In genomic region chr3:140128217-140129137, GRCh38 we compare ENCODE assay signal across 8 cellular contexts.
DNase-seq lines count a peak whose midpoint lies in the region; ATAC-seq, FAIRE-seq and TF ChIP-seq lines count a peak whose summit lies in the region.

No MANE protein-coding gene starts in this region.

- H3K4ac ChIP-seq in H1 (replicated peaks; ENCODE audit: insufficient read length, low read depth, low read length) (no peak overlapping the region), neuronal stem cell (ENCODE audit: low read length) (no peak overlapping the region)

- ATAC-seq in HG02759 (IDR thresholded peaks at IDR 0.05; ENCODE audit: unreplicated experiment) (no peak), GM19455 (IDR thresholded peaks at IDR 0.05; ENCODE audit: unreplicated experiment) (no peak)

- no peak for TF ChIP-seq POLR2A in H1 (IDR thresholded peaks at IDR 0.05; ENCODE audit: control extremely low read depth in 1 of 2, low read depth in 2 of 2, low read length in 2 of 2)

- H3K9me3 ChIP-seq in H1 (ENCODE audit: insufficient read depth in 2 of 2, low read depth in 1 of 2, low read length in 1 of 2) (no peaks in the 10 kb centered on the region), neuronal stem cell (replicated peaks in 1 of 2; ENCODE audit: control insufficient read depth in 2 of 2, insufficient read depth in 1 of 2, low read depth in 1 of 2, low read length in 2 of 2) (peaks cover 0 to under 1% of the 10 kb centered on the region in 2 donors)

- H3K23me2 ChIP-seq in H1 (ENCODE audit: low read depth, low read length), result no peaks in the 10 kb centered on the region; the same call in 1 of the 2 replicates

- no peak overlapping the region for H2AK5ac ChIP-seq in H1 (ENCODE audit: low read depth, low read length)
- H2AK5ac ChIP-seq in neuronal stem cell (ENCODE audit: low read depth, low read length), result no peak overlapping the region

- H2BK20ac ChIP-seq in H1 (ENCODE audit: low read length), result peak overlapping the region; percentile 74; the same call in 1 of the 2 replicates

- peak overlapping the region; percentile 47; the same call in 1 of the 2 replicates for H2AFZ ChIP-seq in H1 (ENCODE audit: low read length)
- no peak overlapping the region for H2AFZ ChIP-seq in neuronal stem cell (ENCODE audit: low read length)

- no peak overlapping the region for H3K56ac ChIP-seq in H1 (replicated peaks; ENCODE audit: insufficient read length, low read depth, low read length)

- DNase-seq in SKM-1 treated with dmso at 0.1 percent for 144 hours (lab: John Stamatoyannopoulos, UW; ENCODE audit: unreplicated experiment) (peak; percentile 8), SKM-1 (lab: John Stamatoyannopoulos, UW; ENCODE audit: unreplicated experiment) (no peak), HFF-Myc (ENCODE audit: extremely low read depth, low read depth) (peak; percentile 7), NCI-H69 (lab: John Stamatoyannopoulos, UW) (peak; percentile 88), H1 (ENCODE audit: low read depth in 1 of 2, low spot score in 2 of 2) (peak; percentile 25 to 78), neuronal stem cell (ENCODE audit: low spot score) (peak; percentile 9)

- H3K79me1 ChIP-seq in H1 (ENCODE audit: low read depth, low read length), result no peaks in the 10 kb centered on the region
- H3K79me1 ChIP-seq in neuronal stem cell (ENCODE audit: low read depth, low read length), result no peaks in the 10 kb centered on the region

- no peaks in the 10 kb centered on the region for H3K79me2 ChIP-seq in H1 (ENCODE audit: control insufficient read depth in 1 of 2, insufficient read depth in 2 of 2, low read length in 2 of 2)

- H3K27me3 ChIP-seq in H1 (replicated peaks in 1 of 4; ENCODE audit: control insufficient read depth in 3 of 4, extremely low read depth in 1 of 4, insufficient read depth in 3 of 4, low read length in 3 of 4) (no peaks in the 10 kb centered on the region), neuronal stem cell (ENCODE audit: control insufficient read depth in 3 of 3, insufficient read depth in 3 of 3, low read depth in 1 of 3, low read length in 3 of 3) (no peaks in the 10 kb centered on the region)

- H3K36me3 ChIP-seq in H1 (ENCODE audit: control insufficient read depth in 2 of 4, insufficient read depth in 4 of 4, low read length in 3 of 4), result no peaks in the 10 kb centered on the region
- no peaks in the 10 kb centered on the region for H3K36me3 ChIP-seq in neuronal stem cell (replicated peaks in 1 of 2; ENCODE audit: control insufficient read depth in 2 of 2, insufficient read depth in 2 of 2, low read length in 2 of 2)

- H4K5ac ChIP-seq in H1 (ENCODE audit: insufficient read length, low read depth, low read length), result no peak overlapping the region

- TF ChIP-seq CTCF in HFF-Myc (IDR thresholded peaks at IDR 0.05; ENCODE audit: low read depth, low read length, missing control alignments) (peak; percentile 52), H1 (IDR thresholded peaks at IDR 0.05; ENCODE audit: control extremely low read depth in 1 of 3, insufficient read depth in 1 of 3, low read depth in 1 of 3, low read length in 3 of 3) (peak; percentile 74 to 86 (median 82))

- peak; percentile 63 for FAIRE-seq in H1 (lab: Jason Lieb, UNC)

- POLR2A ChIA-PET in H1 (lab: Charles Lee; ENCODE audit: partially characterized antibody), result interaction anchor here (1.4 kb wide), 1 partner anchor 25 kb away, joined by 3 read pairs; no protein-coding TSS in a partner anchor

- H2BK5ac ChIP-seq in H1 (ENCODE audit: low read depth, low read length) (no peak overlapping the region), neuronal stem cell (ENCODE audit: low read length) (no peak overlapping the region)

- H2BK12ac ChIP-seq in H1 (ENCODE audit: low read depth, low read length) (no peak overlapping the region; the same call in 1 of the 2 replicates), neuronal stem cell (ENCODE audit: low read length) (no peak overlapping the region)

- H3K9ac ChIP-seq in H1 (replicated peaks in 1 of 4; ENCODE audit: extremely low read depth in 1 of 4, low read depth in 3 of 4, low read length in 3 of 4), result no peak overlapping the region
- H3K9ac ChIP-seq in neuronal stem cell (ENCODE audit: low read depth, low read length, poor library complexity), result no peak overlapping the region

- no peak for TF ChIP-seq EP300 in H1 (IDR thresholded peaks at IDR 0.05; ENCODE audit: borderline replicate concordance in 1 of 2, low read depth in 2 of 2, low read length in 2 of 2)

- H3K4me2 ChIP-seq in H1 (ENCODE audit: insufficient read depth in 1 of 2, low read depth in 2 of 2, low read length in 2 of 2) (no peak overlapping the region), neuronal stem cell (ENCODE audit: insufficient read depth, low read length, poor library complexity, severe bottlenecking) (no peak overlapping the region)

- CTCF ChIA-PET in H1 (lab: Charles Lee; ENCODE audit: partially characterized antibody), result interaction anchor here (0.6 to 3.7 kb wide), 59 partner anchors 8 to 715 kb away, joined by 3 to 29 read pairs (median 4); no protein-coding TSS in a partner anchor

- H3K4me3 ChIP-seq in HFF-Myc (replicated peaks; ENCODE audit: low read depth, low read length), result no peak overlapping the region
- H3K4me3 ChIP-seq in H1 (ENCODE audit: extremely low read depth in 1 of 4, insufficient read depth in 2 of 4, low read depth in 3 of 4, low read length in 4 of 4), result no peak overlapping the region
- no peak overlapping the region for H3K4me3 ChIP-seq in neuronal stem cell (ENCODE audit: low read length in 2 of 2)

- H3K27ac ChIP-seq in H1 (ENCODE audit: low read depth, low read length), result no peak overlapping the region
- no peak overlapping the region for H3K27ac ChIP-seq in neuronal stem cell (replicated peaks; ENCODE audit: low read length)

- peak; percentile 72 to 86 for TF ChIP-seq RAD21 in H1 (IDR thresholded peaks at IDR 0.05 in 1 of 2, conservative IDR thresholded peaks at IDR 0.05 in 1 of 2; ENCODE audit: low read depth in 2 of 2, low read length in 2 of 2)

- H4K8ac ChIP-seq in H1 (ENCODE audit: extremely low read depth, insufficient read depth, low read length) (no peak overlapping the region), neuronal stem cell (ENCODE audit: low read depth, low read length) (no peak overlapping the region)

- no peak overlapping the region for H2BK15ac ChIP-seq in H1 (ENCODE audit: low read length)
- no peak overlapping the region for H2BK15ac ChIP-seq in neuronal stem cell (ENCODE audit: low read length)

- H3K23ac ChIP-seq in H1 (ENCODE audit: insufficient read length) (no peak overlapping the region), neuronal stem cell (ENCODE audit: low read depth, low read length, poor library complexity) (no peak overlapping the region)

- H2BK120ac ChIP-seq in H1 (replicated peaks; ENCODE audit: low read depth, low read length) (no peak overlapping the region), neuronal stem cell (ENCODE audit: low read depth, low read length) (no peak overlapping the region)

- H4K20me1 ChIP-seq in H1 (replicated peaks in 1 of 2; ENCODE audit: control insufficient read depth in 1 of 2, insufficient read depth in 2 of 2, low read length in 2 of 2), result no peaks in the 10 kb centered on the region

- WGBS in H1 (ENCODE audit: extremely low coverage in 1 of 2, insufficient coverage in 1 of 2, insufficient read length in 1 of 2, insufficient replicate concordance in 2 of 2, low coverage in 1 of 2, low lambda C conversion rate in 2 of 2, missing lambda C conversion rate in 1 of 2), 2 experiments, result 47% methylated on average over 6 of the region's 6 CpGs; no CpG with 5 or more reads in 1 of the 2 experiments
- WGBS in neuronal stem cell (ENCODE audit: extremely low coverage in 2 of 2, insufficient read length in 2 of 2, insufficient replicate concordance in 1 of 2), 2 donors, result no CpG with 5 or more reads among the region's 6 CpGs

- H4K91ac ChIP-seq in H1 (replicated peaks; ENCODE audit: insufficient read length, low read length), result no peak overlapping the region
- no peak overlapping the region for H4K91ac ChIP-seq in neuronal stem cell (ENCODE audit: low read depth, low read length, poor library complexity)

- H3K18ac ChIP-seq in H1 (ENCODE audit: extremely low read depth, low read length), result 0 out of 2 replicates have a peak overlapping the region, but pooled peaks have one; percentile 15
- no peak overlapping the region for H3K18ac ChIP-seq in neuronal stem cell (ENCODE audit: low read length)

- H3K4me1 ChIP-seq in H1 (replicated peaks in 1 of 4; ENCODE audit: control insufficient read depth in 3 of 4, insufficient read depth in 4 of 4, low read length in 3 of 4) (no peaks in the 10 kb centered on the region; a peak in 1 of 7 replicates), neuronal stem cell (ENCODE audit: control insufficient read depth in 2 of 2, insufficient read depth in 1 of 2, low read depth in 1 of 2, low read length in 2 of 2) (no peaks in the 10 kb centered on the region)

- H3K14ac ChIP-seq in H1 (ENCODE audit: insufficient read length) (no peak overlapping the region), neuronal stem cell (ENCODE audit: low read length) (no peak overlapping the region)

TF ChIP-seq in H1, 55 proteins besides CTCF, POLR2A, EP300 and RAD21 (continues in another document):
- TF ChIP-seq TBP (IDR thresholded peaks at IDR 0.05; ENCODE audit: low read depth, low read length) (no peak), ASH2L (IDR thresholded peaks at IDR 0.05; ENCODE audit: low read length) (no peak), SIN3A (conservative IDR thresholded peaks at IDR 0.05 in 1 of 2, IDR thresholded peaks at IDR 0.05 in 1 of 2; ENCODE audit: low read depth in 1 of 2, low read length in 2 of 2) (no peak), SP2 (IDR thresholded peaks at IDR 0.05; ENCODE audit: low read length) (no peak), POLR2AphosphoS5 (IDR thresholded peaks at IDR 0.05; ENCODE audit: low read depth, low read length) (no peak), CEBPB (IDR thresholded peaks at IDR 0.05; ENCODE audit: low read depth, low read length) (no peak), USF2 (IDR thresholded peaks at IDR 0.05; ENCODE audit: low read length) (no peak), JUND (IDR thresholded peaks at IDR 0.05; ENCODE audit: low read length) (peak; percentile 40; the same call in 1 of the 2 replicates), ZNF274 (IDR thresholded peaks at IDR 0.05; ENCODE audit: borderline replicate concordance, extremely low read depth, low read length) (no peak), RFX5 (IDR thresholded peaks at IDR 0.05; ENCODE audit: borderline replicate concordance, low read depth, low read length) (no peak), TCF12 (IDR thresholded peaks at IDR 0.05; ENCODE audit: low read depth, low read length) (no peak), CBX5 (IDR thresholded peaks at IDR 0.05; ENCODE audit: low read depth, low read length) (no peak), YY1 (IDR thresholded peaks at IDR 0.05; ENCODE audit: low read depth, low read length) (0 out of 2 replicates have a peak, but pooled peaks have one; percentile 15)
